ENCODE assay signal across 8 cellular contexts in the genomic region with DNA sequence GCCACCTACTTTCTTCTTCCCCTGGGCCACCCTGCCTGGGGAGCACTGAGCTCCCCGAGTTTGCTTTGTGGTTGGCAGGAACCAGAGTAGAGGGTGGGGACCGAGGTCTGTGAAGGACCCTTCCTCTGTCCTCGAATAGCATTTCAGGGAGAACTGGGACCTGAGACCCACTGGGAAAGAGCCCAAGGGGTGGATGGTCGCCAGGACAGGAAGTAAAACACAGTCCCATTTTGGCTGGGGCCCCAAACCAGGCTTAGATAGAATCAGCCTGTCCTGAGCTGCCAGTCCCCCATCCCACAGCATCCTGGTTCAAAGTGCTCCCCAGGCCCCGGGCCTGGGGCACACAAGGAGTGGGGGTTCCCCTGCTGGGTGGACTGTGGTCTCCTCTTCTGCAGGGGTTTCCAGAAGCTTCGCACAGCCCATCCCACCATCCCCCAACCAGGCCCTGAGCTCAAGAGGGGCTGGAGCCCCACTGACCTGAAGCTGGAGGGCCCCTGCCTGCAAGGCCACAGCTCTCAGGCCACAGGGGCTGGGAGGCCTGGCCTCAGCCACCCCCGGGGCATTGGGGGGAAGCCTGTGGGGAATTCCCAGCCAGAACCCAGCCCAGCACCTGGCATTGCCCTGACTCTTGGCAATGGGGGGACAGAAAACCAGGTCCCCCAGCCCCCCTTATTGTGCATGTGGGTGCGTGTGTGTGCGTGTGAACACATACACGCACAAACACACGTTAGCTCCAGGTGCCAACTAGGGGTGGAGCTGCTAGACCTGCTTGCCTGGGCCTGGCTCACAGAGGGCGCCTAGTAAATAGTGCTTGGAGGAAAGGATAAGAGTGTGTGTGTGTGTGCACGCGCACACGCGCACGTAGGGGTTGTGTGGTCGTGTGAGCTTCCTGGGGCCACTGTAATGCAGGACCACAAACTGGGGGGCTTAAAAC. TPM values are rescaled to one million over a fixed set of nuclear protein-coding genes. Genes with fewer than 3 reads are reported as not detected.
DNase-seq lines count a peak whose midpoint lies in the region; ATAC-seq and TF ChIP-seq lines count a peak whose summit lies in the region.

No MANE protein-coding gene starts in this region.

- no peaks in the 10 kb centered on the region for H3K36me3 ChIP-seq in Peyer's patch

- no peak for TF ChIP-seq POLR2A in Peyer's patch (IDR thresholded peaks at IDR 0.05)

- TF ChIP-seq CTCF in Peyer's patch (IDR thresholded peaks at IDR 0.05) (no peak), natural killer cell (IDR thresholded peaks at IDR 0.05) (no peak)

- H3K4me1 ChIP-seq in Peyer's patch, result peaks cover 6 to 72% (median 63%) of the 10 kb centered on the region in 4 donors

- peak overlapping the region; percentile 98 to 99 (median 99) for H3K27ac ChIP-seq in Peyer's patch

- ATAC-seq in GM19455 (IDR thresholded peaks at IDR 0.05; ENCODE audit: unreplicated experiment) (peak; percentile 0), natural killer cell (peak; percentile 19 to 28 (median 25)), HG03280 (IDR thresholded peaks at IDR 0.05; ENCODE audit: unreplicated experiment) (no peak), GM18867 (IDR thresholded peaks at IDR 0.05; ENCODE audit: unreplicated experiment) (no peak), HG02678 (IDR thresholded peaks at IDR 0.05; ENCODE audit: unreplicated experiment) (no peak)
- peak; percentile 46 for ATAC-seq in central memory CD8-positive, alpha-beta T cell (replicated peaks; ENCODE audit: extremely low read depth, poor library complexity, severe bottlenecking)

- peak overlapping the region; percentile 92 for H3K27ac Mint-ChIP-seq in central memory CD8-positive, alpha-beta T cell (ENCODE audit: low read depth)
- H3K27ac Mint-ChIP-seq in natural killer cell, result peak overlapping the region; percentile 82 to 86

- peak overlapping the region; percentile 85 for H3K4me3 Mint-ChIP-seq in central memory CD8-positive, alpha-beta T cell
- H3K4me3 Mint-ChIP-seq in natural killer cell, result peak overlapping the region; percentile 85

- H3K27me3 Mint-ChIP-seq in central memory CD8-positive, alpha-beta T cell, result no peaks in the 10 kb centered on the region
- no peaks in the 10 kb centered on the region for H3K27me3 Mint-ChIP-seq in natural killer cell (ENCODE audit: low read depth in 2 of 2)

- no peaks in the 10 kb centered on the region for H3K9me3 ChIP-seq in Peyer's patch

- peaks cover 38% of the 10 kb centered on the region for H3K36me3 Mint-ChIP-seq in central memory CD8-positive, alpha-beta T cell (ENCODE audit: insufficient read depth)
- H3K36me3 Mint-ChIP-seq in natural killer cell, result no peaks in the 10 kb centered on the region

- peak overlapping the region; percentile 85 to 100 (median 98) for H3K4me3 ChIP-seq in Peyer's patch

- no peaks in the 10 kb centered on the region for H3K27me3 ChIP-seq in Peyer's patch

- no peaks in the 10 kb centered on the region for H3K9me3 Mint-ChIP-seq in central memory CD8-positive, alpha-beta T cell
- H3K9me3 Mint-ChIP-seq in natural killer cell, result no peaks in the 10 kb centered on the region

- peak in 2 of 3 donors; percentile 65 to 76 for DNase-seq in Peyer's patch
- peak in 1 of 2 donors; percentile 61 for DNase-seq in central memory CD8-positive, alpha-beta T cell (ENCODE audit: low spot score in 2 of 2)
- DNase-seq in natural killer cell, result no peak
- DNase-seq in NCI-H446 treated with DMSO at 0.1 percent for 48 hours (lab: John Stamatoyannopoulos, UW), result no peak

- peaks cover 39% of the 10 kb centered on the region for H3K4me1 Mint-ChIP-seq in central memory CD8-positive, alpha-beta T cell
- peaks cover 10 to 48% of the 10 kb centered on the region in 2 donors for H3K4me1 Mint-ChIP-seq in natural killer cell

- intact Hi-C loops in natural killer cell (cut with micrococcal nuclease), result loop anchor here (1.0 to 5.0 kb wide), 3 partner anchors 10 to 35 kb away; partner anchors contain the start of gene BTBD2

RNA-seq across cellular contexts. Expression of gene MKNK2, which starts 1.0 kb away (rescaled TPM):
- total RNA-seq in Peyer's patch, result 100 to 1,000 TPM; 119 to 253 (median 192) TPM
- 100 to 1,000 TPM; 259 to 389 (median 322) TPM for total RNA-seq in natural killer cell

RNA-seq across cellular contexts. Expression of gene BTBD2, which starts 36.5 kb away (rescaled TPM):
- total RNA-seq in Peyer's patch (100 to 1,000 TPM in 1 of 4 donors, 10 to 100 TPM in 3; 57.8 to 114 (median 76.0) TPM), natural killer cell (10 to 100 TPM; 47.6 to 57.0 (median 53.4) TPM)

RNA-seq across cellular contexts. Expression of gene MOB3A, which starts 44.1 kb away (rescaled TPM):
- total RNA-seq in Peyer's patch (10 to 100 TPM; 32.6 to 55.3 (median 35.1) TPM), natural killer cell (100 to 1,000 TPM; 239 to 314 (median 246) TPM)

RNA-seq across cellular contexts. Expression of gene IZUMO4, which starts 44.7 kb away (rescaled TPM):
- total RNA-seq in Peyer's patch, result 1 to 10 TPM; 1.3 to 9.9 (median 3.8) TPM
- total RNA-seq in natural killer cell, result 1 to 10 TPM; 3.3 to 7.6 (median 7.1) TPM

Comparison
In these comparisons a context has a peak if more than half of its experiments do, and no peak if none do; other contexts are left out.
1. ATAC-seq: peak in GM19455 (single experiment), central memory CD8-positive, alpha-beta T cell (single experiment) and natural killer cell (3 of 3); none in HG03280 (single experiment), GM18867 (single experiment) and HG02678 (single experiment).
2. DNase-seq: peak in Peyer's patch (2 of 3); none in natural killer cell (single experiment) and NCI-H446 treated with DMSO at 0.1 percent for 48 hours (single experiment).
3. RNA of gene MOB3A, which starts 44.1 kb away (total RNA-seq): 239 to 314 TPM in natural killer cell; 32.6 to 55.3 TPM in Peyer's patch; every median in the first group is over 4 times any median in the second.